ENCODE assay signal across 1 cellular context in genomic region chr16:56305956-56306565, GRCh38.
TF ChIP-seq lines count a peak whose summit lies in the region.

No MANE protein-coding gene starts in this region.

TF ChIP-seq in HepG2, 621 proteins besides CTCF, POLR2A, EP300 and RAD21 (continued from another document):
- TF ChIP-seq ZUFSP (CRISPR knock-in tag; IDR thresholded peaks at IDR 0.05; ENCODE audit: borderline replicate concordance) (no peak), SAP130 (CRISPR knock-in tag; IDR thresholded peaks at IDR 0.05; ENCODE audit: low read depth) (no peak)
